1 cellular context compared by ENCODE assay signal in the genomic region with DNA sequence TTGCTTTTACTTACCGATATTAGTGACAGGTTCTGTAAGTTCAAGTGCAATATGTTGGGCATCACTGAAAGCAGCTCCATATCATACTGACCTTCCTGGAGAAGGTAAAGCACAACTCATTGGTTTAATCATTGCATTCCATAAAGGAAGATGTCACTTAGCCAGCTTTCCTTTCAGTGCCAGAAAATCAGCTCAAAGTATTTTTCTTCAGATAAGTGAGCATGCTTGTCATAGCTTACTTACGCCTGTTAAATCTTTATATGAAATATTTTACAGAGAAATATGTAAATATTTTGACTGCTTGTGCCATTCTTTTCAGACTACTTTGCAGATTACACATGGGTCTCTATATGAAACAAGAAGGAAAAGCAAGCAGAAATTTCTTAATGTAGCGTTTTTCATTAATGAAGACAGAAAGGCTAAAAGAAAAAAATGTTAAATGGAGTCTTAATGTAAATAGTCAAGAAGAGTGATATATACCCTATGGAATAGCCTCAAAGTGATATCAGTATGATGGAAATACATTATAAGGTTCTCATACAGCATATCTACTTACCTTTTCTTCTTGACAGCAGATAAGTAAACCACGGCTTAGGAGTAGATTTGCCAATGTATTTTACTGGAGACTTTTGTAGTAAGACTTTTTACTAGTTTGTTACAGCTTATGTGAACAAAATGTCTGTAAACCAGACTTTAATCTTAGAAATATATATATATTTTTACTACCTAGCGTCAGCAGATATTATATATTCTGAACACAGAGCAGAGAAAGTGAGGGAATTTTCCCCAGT.
TF ChIP-seq lines count a peak whose summit lies in the region.

No MANE protein-coding gene starts in this region.

TF ChIP-seq in IMR-90, 13 proteins besides CTCF, POLR2A, EP300 and RAD21:
- no peak for TF ChIP-seq NFE2L2 (IDR thresholded peaks at IDR 0.05; ENCODE audit: low read depth, low read length)
- TF ChIP-seq CHD1 (IDR thresholded peaks at IDR 0.05; ENCODE audit: low read depth, low read length), result no peak
- TF ChIP-seq MXI1 (IDR thresholded peaks at IDR 0.05; ENCODE audit: borderline replicate concordance, low read depth, low read length), result no peak
- TF ChIP-seq, protein P1, sequence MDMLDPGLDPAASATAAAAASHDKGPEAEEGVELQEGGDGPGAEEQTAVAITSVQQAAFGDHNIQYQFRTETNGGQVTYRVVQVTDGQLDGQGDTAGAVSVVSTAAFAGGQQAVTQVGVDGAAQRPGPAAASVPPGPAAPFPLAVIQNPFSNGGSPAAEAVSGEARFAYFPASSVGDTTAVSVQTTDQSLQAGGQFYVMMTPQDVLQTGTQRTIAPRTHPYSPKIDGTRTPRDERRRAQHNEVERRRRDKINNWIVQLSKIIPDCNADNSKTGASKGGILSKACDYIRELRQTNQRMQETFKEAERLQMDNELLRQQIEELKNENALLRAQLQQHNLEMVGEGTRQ (IDR thresholded peaks at IDR 0.05; ENCODE audit: low read depth, low read length), result no peak
- TF ChIP-seq RCOR1 (IDR thresholded peaks at IDR 0.05; ENCODE audit: insufficient replicate concordance, low read length), result no peak
- TF ChIP-seq SMC3 (IDR thresholded peaks at IDR 0.05; ENCODE audit: low read depth, low read length), result no peak
- TF ChIP-seq CEBPB (IDR thresholded peaks at IDR 0.05; ENCODE audit: low read depth, low read length), result no peak
- no peak for TF ChIP-seq RFX5 (IDR thresholded peaks at IDR 0.05; ENCODE audit: low read depth, low read length)
- TF ChIP-seq BHLHE40 (IDR thresholded peaks at IDR 0.05; ENCODE audit: low read depth, low read length), result no peak
- TF ChIP-seq MAFK (IDR thresholded peaks at IDR 0.05; ENCODE audit: low read depth, low read length), result no peak
- TF ChIP-seq, protein P2, sequence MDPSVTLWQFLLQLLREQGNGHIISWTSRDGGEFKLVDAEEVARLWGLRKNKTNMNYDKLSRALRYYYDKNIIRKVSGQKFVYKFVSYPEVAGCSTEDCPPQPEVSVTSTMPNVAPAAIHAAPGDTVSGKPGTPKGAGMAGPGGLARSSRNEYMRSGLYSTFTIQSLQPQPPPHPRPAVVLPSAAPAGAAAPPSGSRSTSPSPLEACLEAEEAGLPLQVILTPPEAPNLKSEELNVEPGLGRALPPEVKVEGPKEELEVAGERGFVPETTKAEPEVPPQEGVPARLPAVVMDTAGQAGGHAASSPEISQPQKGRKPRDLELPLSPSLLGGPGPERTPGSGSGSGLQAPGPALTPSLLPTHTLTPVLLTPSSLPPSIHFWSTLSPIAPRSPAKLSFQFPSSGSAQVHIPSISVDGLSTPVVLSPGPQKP (IDR thresholded peaks at IDR 0.05; ENCODE audit: borderline replicate concordance, low read depth, low read length), result no peak
- no peak for TF ChIP-seq MAZ (IDR thresholded peaks at IDR 0.05; ENCODE audit: borderline replicate concordance, low read depth, low read length)
- TF ChIP-seq FOS (IDR thresholded peaks at IDR 0.05; ENCODE audit: low read depth, low read length), result no peak
